Comparison of ENCODE assay signal across 23 cellular contexts in the genomic region with DNA sequence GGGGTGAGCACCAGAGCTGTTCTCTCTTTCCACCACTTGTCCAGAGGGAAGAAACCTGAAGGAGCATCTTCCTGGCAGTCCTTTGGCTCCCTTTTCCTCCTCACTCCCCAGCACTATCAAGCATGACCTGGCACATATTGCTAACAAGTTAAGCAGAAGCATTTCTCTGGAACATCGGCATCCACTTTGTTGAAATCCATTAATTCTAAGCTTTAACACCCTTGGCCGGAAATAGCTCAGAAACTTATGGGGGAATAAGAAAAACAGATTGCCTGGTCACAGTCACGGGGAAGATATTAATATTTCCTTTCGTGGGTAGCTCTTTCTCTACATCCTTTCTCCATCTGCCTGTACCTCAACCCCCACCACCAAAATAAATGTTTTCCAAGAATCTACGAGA.
"Had no signal": no experiment of that assay in that cellular context is flagged by ENCODE, and none has a peak within 500 bp of the region (broad histone marks: within the 10 kb centered on the region; RNA-seq: fewer than 3 reads in every experiment).

No MANE protein-coding gene starts in this region.

- H3K36me3 Mint-ChIP-seq: activated naive CD8-positive, alpha-beta T cell; memory B cell; neural progenitor cell; stimulated activated effector memory CD8-positive, alpha-beta T cell treated with anti-CD3 and anti-CD28 coated beads, Interleukin-12 subunit alpha, Interleukin-12 subunit beta, amount 100 ng/mL, for 72 hours had no signal

- H3K27me3 Mint-ChIP-seq: activated CD4-positive, alpha-beta T cell treated with anti-CD3 and anti-CD28 coated beads for 36 hours; activated naive CD8-positive, alpha-beta T cell; activated T-cell treated with anti-CD3 and anti-CD28 coated beads, Interleukin-2, amount 50 U/mL, for 24 hours; activated T-helper 17 cell treated with anti-CD3 and anti-CD28 coated beads, Interleukin-2, amount 50 U/mL, for 72 hours; effector memory CD8-positive, alpha-beta T cell; memory B cell had no signal

- DNase-seq: activated CD4-positive, alpha-beta T cell treated with anti-CD3 and anti-CD28 coated beads for 36 hours; activated CD4-positive, alpha-beta T cell treated with anti-CD3 and anti-CD28 coated beads, Interleukin-2, amount 50 U/mL, for 4 hours; activated CD8-positive, alpha-beta memory T cell treated with anti-CD3 and anti-CD28 coated beads for 24 hours; activated CD8-positive, alpha-beta memory T cell treated with anti-CD3 and anti-CD28 coated beads, Interleukin-2, amount 50 U/mL, for 4 hours; activated T-cell treated with anti-CD3 and anti-CD28 coated beads, Interleukin-2, amount 50 U/mL, for 24 hours; colonic mucosa; dorsolateral prefrontal cortex; effector memory CD8-positive, alpha-beta T cell; head of caudate nucleus; mucosa of descending colon; stimulated activated CD4-positive, alpha-beta T cell treated with anti-CD3 and anti-CD28 coated beads, Interleukin-2, amount 100 ng/mL, for 24 hours; T-helper 9 cell; trophoblast cell had no signal

- H3K27ac ChIP-seq: colonic mucosa, dorsolateral prefrontal cortex, gastroesophageal sphincter, neural progenitor cell, prostate gland, right atrium auricular region had no signal

- H3K9me3 Mint-ChIP-seq: activated T-helper 17 cell treated with anti-CD3 and anti-CD28 coated beads, Interleukin-2, amount 50 U/mL, for 72 hours; memory B cell; neural progenitor cell had no signal

- H3K27me3 ChIP-seq: colonic mucosa, dorsolateral prefrontal cortex, gastroesophageal sphincter, neural progenitor cell, right atrium auricular region had no signal

- H3K36me3 ChIP-seq: colonic mucosa, gastroesophageal sphincter, neural progenitor cell, prostate gland, right atrium auricular region had no signal

- H3K27ac Mint-ChIP-seq: activated CD4-positive, alpha-beta T cell treated with anti-CD3 and anti-CD28 coated beads for 36 hours; activated naive CD8-positive, alpha-beta T cell; activated T-cell treated with anti-CD3 and anti-CD28 coated beads, Interleukin-2, amount 50 U/mL, for 24 hours; activated T-helper 17 cell treated with anti-CD3 and anti-CD28 coated beads, Interleukin-2, amount 50 U/mL, for 72 hours; effector memory CD8-positive, alpha-beta T cell; memory B cell; neural progenitor cell; stimulated activated effector memory CD8-positive, alpha-beta T cell treated with anti-CD3 and anti-CD28 coated beads, Interleukin-12 subunit alpha, Interleukin-12 subunit beta, amount 100 ng/mL, for 72 hours; WTC11 had no signal

- H3K4me1 Mint-ChIP-seq: activated CD4-positive, alpha-beta T cell treated with anti-CD3 and anti-CD28 coated beads for 36 hours; activated T-helper 17 cell treated with anti-CD3 and anti-CD28 coated beads, Interleukin-2, amount 50 U/mL, for 72 hours; memory B cell; stimulated activated effector memory CD8-positive, alpha-beta T cell treated with anti-CD3 and anti-CD28 coated beads, Interleukin-12 subunit alpha, Interleukin-12 subunit beta, amount 100 ng/mL, for 72 hours had no signal

- H3K9me3 ChIP-seq: colonic mucosa, gastroesophageal sphincter, mucosa of descending colon, prostate gland, right atrium auricular region had no signal

- H3K4me3 ChIP-seq: colonic mucosa, dorsolateral prefrontal cortex, gastroesophageal sphincter, mucosa of descending colon, neural progenitor cell, prostate gland, right atrium auricular region had no signal

- ATAC-seq: activated CD4-positive, alpha-beta T cell treated with anti-CD3 and anti-CD28 coated beads for 36 hours; activated T-helper 17 cell treated with anti-CD3 and anti-CD28 coated beads, Interleukin-2, amount 50 U/mL, for 72 hours; effector memory CD8-positive, alpha-beta T cell; esophagus mucosa; mucosa of descending colon; stimulated activated effector memory CD8-positive, alpha-beta T cell treated with anti-CD3 and anti-CD28 coated beads, Interleukin-12 subunit alpha, Interleukin-12 subunit beta, amount 100 ng/mL, for 72 hours; WTC11 had no signal

- H3K4me3 Mint-ChIP-seq: activated CD4-positive, alpha-beta T cell treated with anti-CD3 and anti-CD28 coated beads for 36 hours; activated naive CD8-positive, alpha-beta T cell; activated T-cell treated with anti-CD3 and anti-CD28 coated beads, Interleukin-2, amount 50 U/mL, for 24 hours; activated T-helper 17 cell treated with anti-CD3 and anti-CD28 coated beads, Interleukin-2, amount 50 U/mL, for 72 hours; effector memory CD8-positive, alpha-beta T cell; memory B cell; neural progenitor cell; stimulated activated effector memory CD8-positive, alpha-beta T cell treated with anti-CD3 and anti-CD28 coated beads, Interleukin-12 subunit alpha, Interleukin-12 subunit beta, amount 100 ng/mL, for 72 hours; WTC11 had no signal

- H3K4me1 ChIP-seq: colonic mucosa, prostate gland, right atrium auricular region had no signal
